ENCODE assay signal across 8 cellular contexts in genomic region chr9:83620841-83621636, GRCh38. TPM values are rescaled to one million over a fixed set of nuclear protein-coding genes. Genes with fewer than 3 reads are reported as not detected.
DNase-seq lines count a peak whose midpoint lies in the region; ATAC-seq and TF ChIP-seq lines count a peak whose summit lies in the region.

No MANE protein-coding gene starts in this region.

- no peaks in the 10 kb centered on the region for H3K9me3 ChIP-seq in CD8-positive, alpha-beta T cell (ENCODE audit: low read length)

- H3K9me3 Mint-ChIP-seq in CD8-positive, alpha-beta T cell, result no peaks in the 10 kb centered on the region
- no peaks in the 10 kb centered on the region for H3K9me3 Mint-ChIP-seq in activated CD8-positive, alpha-beta memory T cell treated with anti-CD3 and anti-CD28 coated beads, Interleukin-2, amount 10 ng/mL, durations not matched to agents 7 days and 5 days (ENCODE audit: low read depth)
- no peaks in the 10 kb centered on the region for H3K9me3 Mint-ChIP-seq in nephron

- H3K27ac ChIP-seq in CD8-positive, alpha-beta T cell (ENCODE audit: low read depth, low read length), result no peak overlapping the region

- peaks cover 4% of the 10 kb centered on the region for H3K36me3 Mint-ChIP-seq in CD8-positive, alpha-beta T cell
- peaks cover 8% of the 10 kb centered on the region for H3K36me3 Mint-ChIP-seq in activated CD8-positive, alpha-beta memory T cell treated with anti-CD3 and anti-CD28 coated beads, Interleukin-2, amount 10 ng/mL, durations not matched to agents 7 days and 5 days
- H3K36me3 Mint-ChIP-seq in nephron (ENCODE audit: low read depth), result no peaks in the 10 kb centered on the region

- peaks cover 31% of the 10 kb centered on the region for H3K4me1 Mint-ChIP-seq in CD8-positive, alpha-beta T cell (ENCODE audit: low read depth)
- peaks cover 25% of the 10 kb centered on the region for H3K4me1 Mint-ChIP-seq in activated CD8-positive, alpha-beta memory T cell treated with anti-CD3 and anti-CD28 coated beads, Interleukin-2, amount 10 ng/mL, durations not matched to agents 7 days and 5 days
- peaks cover 21% of the 10 kb centered on the region for H3K4me1 Mint-ChIP-seq in nephron

- H3K4me1 ChIP-seq in CD8-positive, alpha-beta T cell (ENCODE audit: insufficient read depth, low read length), result peaks cover 19% of the 10 kb centered on the region

- peak in 5 of 7 experiments; percentile 3 to 60 (median 35) for DNase-seq in CD8-positive, alpha-beta T cell
- DNase-seq in H4 (ENCODE audit: low spot score) (peak; percentile 39), NCI-H446 treated with DMSO at 0.1 percent for 48 hours (lab: John Stamatoyannopoulos, UW) (peak; percentile 6), fibroblast of gingiva (ENCODE audit: low read depth) (peak; percentile 28)
- DNase-seq in activated CD8-positive, alpha-beta memory T cell treated with anti-CD3 and anti-CD28 coated beads, Interleukin-2, amount 10 ng/mL, durations not matched to agents 7 days and 5 days, result peak; percentile 53

- POLR2A ChIA-PET in CD8-positive, alpha-beta T cell (lab: Charles Lee), result interaction anchor here (1.5 to 2.3 kb wide), 2 partner anchors 19 to 87 kb away, joined by 3 to 13 read pairs; partner anchors contain the start of gene UBQLN1

- H3K4me3 ChIP-seq in CD8-positive, alpha-beta T cell (ENCODE audit: low read depth, low read length), result no peak overlapping the region

- intact Hi-C loops in CD8-positive, alpha-beta T cell (cut with DNase I, micrococcal nuclease), result loop anchor here (1.0 to 5.0 kb wide), 6 partner anchors 28 to 361 kb away; partner anchors contain the start of genes HNRNPK (in 1 of the 2), KIF27 (in 1 of the 2) and RMI1 (in 1 of the 2)

- no peaks in the 10 kb centered on the region for H3K27me3 ChIP-seq in CD8-positive, alpha-beta T cell (ENCODE audit: insufficient read depth, low read length)

- H3K27me3 Mint-ChIP-seq in CD8-positive, alpha-beta T cell (ENCODE audit: low read depth), result no peaks in the 10 kb centered on the region
- peaks cover 5% of the 10 kb centered on the region for H3K27me3 Mint-ChIP-seq in activated CD8-positive, alpha-beta memory T cell treated with anti-CD3 and anti-CD28 coated beads, Interleukin-2, amount 10 ng/mL, durations not matched to agents 7 days and 5 days
- peaks cover 15% of the 10 kb centered on the region for H3K27me3 Mint-ChIP-seq in nephron (ENCODE audit: low read depth)

- peak; percentile 60 for TF ChIP-seq CTCF in CD8-positive, alpha-beta T cell (IDR thresholded peaks at IDR 0.05)
- peak; percentile 49 to 68 (median 57) for TF ChIP-seq CTCF in nephron (IDR thresholded peaks at IDR 0.05; ENCODE audit: unreplicated experiment in 3 of 3)

- peak overlapping the region; percentile 35 for H3K4me3 Mint-ChIP-seq in CD8-positive, alpha-beta T cell
- H3K4me3 Mint-ChIP-seq in activated CD8-positive, alpha-beta memory T cell treated with anti-CD3 and anti-CD28 coated beads, Interleukin-2, amount 10 ng/mL, durations not matched to agents 7 days and 5 days, result peak overlapping the region; percentile 10
- H3K4me3 Mint-ChIP-seq in nephron, result peak overlapping the region; percentile 24 to 70 (median 65)

- CTCF ChIA-PET in CD8-positive, alpha-beta T cell (lab: Charles Lee), result interaction anchor here (0.6 to 6.6 kb wide), 19 partner anchors 8 to 304 kb away, joined by 3 to 71 read pairs (median 5); partner anchors contain the start of gene UBQLN1
- CTCF ChIA-PET in activated CD8-positive, alpha-beta memory T cell treated with anti-CD3 and anti-CD28 coated beads, Interleukin-2, amount 10 ng/mL, durations not matched to agents 7 days and 5 days (lab: Charles Lee), result interaction anchor here (0.5 to 2.4 kb wide), 23 partner anchors 10 to 651 kb away, joined by 3 to 39 read pairs (median 3); partner anchors contain the start of gene KIF27

- no peaks in the 10 kb centered on the region for H3K36me3 ChIP-seq in CD8-positive, alpha-beta T cell (ENCODE audit: insufficient read depth, low read length)

- no peak overlapping the region for H3K27ac Mint-ChIP-seq in CD8-positive, alpha-beta T cell
- H3K27ac Mint-ChIP-seq in activated CD8-positive, alpha-beta memory T cell treated with anti-CD3 and anti-CD28 coated beads, Interleukin-2, amount 10 ng/mL, durations not matched to agents 7 days and 5 days, result no peak overlapping the region
- peak overlapping the region; percentile 48 to 77 (median 69) for H3K27ac Mint-ChIP-seq in nephron

- ATAC-seq in CD8-positive, alpha-beta T cell, result no peak
- no peak for ATAC-seq in activated CD8-positive, alpha-beta memory T cell treated with anti-CD3 and anti-CD28 coated beads, Interleukin-2, amount 10 ng/mL, durations not matched to agents 7 days and 5 days
- ATAC-seq in GM19035 (IDR thresholded peaks at IDR 0.05; ENCODE audit: unreplicated experiment) (no peak), HG03520 (IDR thresholded peaks at IDR 0.05; ENCODE audit: unreplicated experiment) (no peak)

RNA-seq across cellular contexts. Expression of gene IDNK, which starts 1.9 kb away (rescaled TPM):
- total RNA-seq in CD8-positive, alpha-beta T cell, result 1 to 10 TPM; 4.3 to 4.6 TPM
- total RNA-seq in H4 (2014; rRNA removed; shearing (Covaris generic)), result 1.9 and 3.8 TPM in 2 replicates
- 1 to 10 TPM; 6.2 to 9.1 TPM for total RNA-seq in activated CD8-positive, alpha-beta memory T cell treated with anti-CD3 and anti-CD28 coated beads, Interleukin-2, amount 10 ng/mL, durations not matched to agents 7 days and 5 days

Comparison
In these comparisons a context has a peak if more than half of its experiments do, and no peak if none do; other contexts are left out.
1. H3K27ac Mint-ChIP-seq: peak in nephron (3 of 3); none in CD8-positive, alpha-beta T cell (single experiment) and activated CD8-positive, alpha-beta memory T cell treated with anti-CD3 and anti-CD28 coated beads, Interleukin-2, amount 10 ng/mL, durations not matched to agents 7 days and 5 days (single experiment).
2. H3K4me3 Mint-ChIP-seq: peak in every context shown above with its lines; median percentile 65 in nephron; 35 in CD8-positive, alpha-beta T cell; 10 in activated CD8-positive, alpha-beta memory T cell treated with anti-CD3 and anti-CD28 coated beads, Interleukin-2, amount 10 ng/mL, durations not matched to agents 7 days and 5 days.
3. Peak in every context shown above with its lines, with median percentiles within 50 percentile points of each other: DNase-seq.